ENCODE assay signal across 13 cellular contexts in genomic region chr13:37225414-37226047, GRCh38.
DNase-seq lines count a peak whose midpoint lies in the region; ATAC-seq, FAIRE-seq and TF ChIP-seq lines count a peak whose summit lies in the region.
"Had no signal": no experiment of that assay in that cellular context is flagged by ENCODE, and none has a peak within 500 bp of the region (broad histone marks: within the 10 kb centered on the region; RNA-seq: fewer than 3 reads in every experiment).

No MANE protein-coding gene starts in this region.

- H3K4me2 ChIP-seq in GM23248 (ENCODE audit: unreplicated experiment) = peak overlapping the region; percentile 69

- 6 to 13% methylated on average over 1 of the region's 1 CpG for WGBS in GM23248 (ENCODE audit: low coverage in 1 of 2, low lambda C conversion rate in 2 of 2, missing lambda C conversion rate in 2 of 2), 2 experiments
- 64 to 89% methylated on average over 1 of the region's 1 CpG for WGBS in heart right ventricle, 2 donors
- WGBS in suprapubic skin = 48% methylated on average over 1 of the region's 1 CpG

- H2AFZ ChIP-seq in GM23248 = peak overlapping the region; percentile 77

- H3K27me3 ChIP-seq in GM23248 (replicated peaks; ENCODE audit: insufficient read depth) = no peaks in the 10 kb centered on the region
- H3K27me3 ChIP-seq in heart right ventricle = no peaks in the 10 kb centered on the region
- H3K27me3 ChIP-seq in suprapubic skin = no peaks in the 10 kb centered on the region
- H3K27me3 ChIP-seq: colonic mucosa had no signal

- DNase-seq in GM23248 (peak; percentile 73), astrocyte of the spinal cord (ENCODE audit: low read depth, low spot score) (peak; percentile 76), heart right ventricle (no peak), suprapubic skin (ENCODE audit: low spot score in 2 of 2) (no peak), frontal cortex (ENCODE audit: low spot score in 2 of 2) (no peak), posterior cingulate gyrus (no peak), GM19239 (ENCODE audit: insufficient read length, low spot score) (no peak)
- DNase-seq: activated CD4-positive, alpha-beta T cell treated with anti-CD3 and anti-CD28 coated beads for 48 hours; CD8-positive, alpha-beta T cell; colonic mucosa; erythroblast; NCI-H2107; T1000 had no signal

- H3K4me3 ChIP-seq in GM23248 (peak overlapping the region; percentile 30; the same call in 1 of the 2 replicates), astrocyte of the spinal cord (ENCODE audit: low read depth, low read length) (no peak overlapping the region), heart right ventricle (no peak overlapping the region), suprapubic skin (no peak overlapping the region)
- H3K4me3 ChIP-seq: colonic mucosa had no signal

- FAIRE-seq in frontal cortex (lab: Jason Lieb, UNC) (no peak), GM19239 (lab: Jason Lieb, UNC) (no peak)

- H3K9ac ChIP-seq in GM23248 = peak overlapping the region; percentile 28; the same call in 1 of the 2 replicates

- H3K9me2 ChIP-seq in GM23248 (ENCODE audit: insufficient read depth) = no peaks in the 10 kb centered on the region

- peak in 7 of 8 donors; percentile 27 to 84 (median 78) for ATAC-seq in heart right ventricle
- ATAC-seq: CD8-positive, alpha-beta T cell had no signal

- no peak for TF ChIP-seq EP300 in suprapubic skin (IDR thresholded peaks at IDR 0.05)

- no peak for TF ChIP-seq POLR2A in suprapubic skin (IDR thresholded peaks at IDR 0.05)

- intact Hi-C loops in heart right ventricle (cut with DNase I) = no loop called here
- intact Hi-C loops in posterior cingulate gyrus (cut with DNase I) = no loop called here

- in situ Hi-C loops in GM23248 (cut with MboI) (no loop called here), astrocyte of the spinal cord (cut with HindIII; ENCODE audit: low sequenced_read_pairs) (no loop called here)

- H3K79me2 ChIP-seq in GM23248 (ENCODE audit: insufficient read depth) = no peaks in the 10 kb centered on the region

- peaks cover 30% of the 10 kb centered on the region for H3F3A ChIP-seq in GM23248 (ENCODE audit: insufficient read depth)

- H3K36me3 ChIP-seq in GM23248 (ENCODE audit: low read depth) = no peaks in the 10 kb centered on the region
- no peaks in the 10 kb centered on the region for H3K36me3 ChIP-seq in heart right ventricle
- H3K36me3 ChIP-seq in suprapubic skin = no peaks in the 10 kb centered on the region
- H3K36me3 ChIP-seq: colonic mucosa had no signal

- no peak for TF ChIP-seq CTCF in astrocyte of the spinal cord (IDR thresholded peaks at IDR 0.05; ENCODE audit: low read depth, low read length)
- no peak for TF ChIP-seq CTCF in heart right ventricle (IDR thresholded peaks at IDR 0.05)
- TF ChIP-seq CTCF in suprapubic skin (IDR thresholded peaks at IDR 0.05) = no peak

- no peaks in the 10 kb centered on the region for H3K9me3 ChIP-seq in GM23248 (ENCODE audit: low read depth)
- peaks cover 0 to 42% (median 9%) of the 10 kb centered on the region in 11 donors for H3K9me3 ChIP-seq in heart right ventricle
- peaks cover 2% of the 10 kb centered on the region for H3K9me3 ChIP-seq in suprapubic skin
- H3K9me3 ChIP-seq: colonic mucosa had no signal

- H4K20me1 ChIP-seq in GM23248 (ENCODE audit: insufficient read depth) = no peaks in the 10 kb centered on the region

- H3K4me1 ChIP-seq in GM23248 (ENCODE audit: insufficient read depth) = peaks cover 25% of the 10 kb centered on the region
- H3K4me1 ChIP-seq in heart right ventricle = peaks cover 0 to 7% (median 0%) of the 10 kb centered on the region in 9 donors
- peaks cover 3% of the 10 kb centered on the region for H3K4me1 ChIP-seq in suprapubic skin
- H3K4me1 ChIP-seq: colonic mucosa had no signal

- H3K27ac ChIP-seq in GM23248 = peak overlapping the region; percentile 74
- peak overlapping the region in 7 of 10 donors; percentile 41 to 74 (median 54) for H3K27ac ChIP-seq in heart right ventricle
- H3K27ac ChIP-seq in suprapubic skin = peak overlapping the region; percentile 8
- H3K27ac ChIP-seq: colonic mucosa had no signal

Comparison
In these comparisons a context has a peak if more than half of its experiments do, and no peak if none do; other contexts are left out.
1. DNase-seq: peak in GM23248 (single experiment) and astrocyte of the spinal cord (single experiment); none in heart right ventricle (0 of 2), suprapubic skin (0 of 2), frontal cortex (0 of 2), posterior cingulate gyrus (0 of 10) and GM19239 (single experiment).
2. H3K27ac ChIP-seq: peak in every context shown above with its lines; median percentile 74 in GM23248; 54 in heart right ventricle; 8 in suprapubic skin.